ENCODE assay signal across 8 cellular contexts in the genomic region with DNA sequence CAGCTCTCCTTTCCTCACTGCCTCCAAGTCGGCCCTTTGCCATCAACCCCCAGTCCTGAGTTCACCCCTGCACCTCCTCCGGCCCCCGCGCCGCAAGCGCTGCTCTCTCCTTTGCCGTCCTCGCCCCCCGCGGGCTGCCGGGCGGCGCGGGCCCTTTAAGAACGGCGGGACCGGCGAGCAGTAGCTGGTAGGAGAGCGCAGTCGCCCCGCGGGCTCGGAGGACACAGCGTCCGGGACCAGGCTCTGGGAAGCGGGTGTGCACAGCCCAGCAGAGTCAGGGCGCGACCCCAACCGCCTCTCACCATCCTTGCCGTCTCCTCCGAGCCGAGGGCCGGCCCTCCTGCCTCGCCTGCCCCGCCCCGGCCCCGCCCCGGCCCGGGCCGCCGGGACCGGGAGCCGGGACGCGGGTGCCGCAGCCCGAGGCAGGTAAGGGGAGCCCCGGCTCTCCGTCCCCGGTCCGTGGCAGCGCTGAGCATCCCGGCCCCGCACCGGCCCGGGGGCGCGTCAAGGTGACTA. TPM values are rescaled to one million over a fixed set of nuclear protein-coding genes. Genes with fewer than 3 reads are reported as not detected.
DNase-seq lines count a peak whose midpoint lies in the region; ATAC-seq and TF ChIP-seq lines count a peak whose summit lies in the region.

A gene (plus strand): TSS at position 198 of the 516 bp plus-strand sequence. CDS start 914 bp downstream, outside the sequence.

- peak within 1 kb of the TSS; percentile 100 for H3K4me2 ChIP-seq in BLaER1

- no peaks in the 10 kb centered on the region for H3K36me3 Mint-ChIP-seq in IgD-negative memory B cell
- no peaks in the 10 kb centered on the region for H3K36me3 Mint-ChIP-seq in activated T-helper 17 cell treated with anti-CD3 and anti-CD28 coated beads, Interleukin-2, amount 50 U/mL, for 72 hours (ENCODE audit: low read depth)

- peaks cover 50% of the 10 kb centered on the region for H3K27me3 ChIP-seq in BLaER1
- H3K27me3 ChIP-seq in cardiac muscle cell, result peaks cover 49% of the 10 kb centered on the region
- peaks cover 0 to 10% (median 0%) of the 10 kb centered on the region in 3 donors for H3K27me3 ChIP-seq in psoas muscle (ENCODE audit: insufficient read depth in 3 of 3, low read length in 2 of 3)

- H3K27ac ChIP-seq in BLaER1 (no peak within 1 kb of the TSS), cardiac muscle cell (no peak within 1 kb of the TSS), psoas muscle (no peak within 1 kb of the TSS)

- intact Hi-C loops in psoas muscle (cut with DNase I), result loop anchor here (5.0 to 10.0 kb wide), 3 partner anchors 43 to 176 kb away; no protein-coding TSS in a partner anchor

- H3K36me3 ChIP-seq in BLaER1 (no peaks in the 10 kb centered on the region), cardiac muscle cell (no peaks in the 10 kb centered on the region), psoas muscle (ENCODE audit: insufficient read depth in 1 of 2, low read depth in 1 of 2) (no peaks in the 10 kb centered on the region)

- no peaks in the 10 kb centered on the region for H3K9me3 ChIP-seq in BLaER1
- H3K9me3 ChIP-seq in cardiac muscle cell (ENCODE audit: low read depth), result no peaks in the 10 kb centered on the region
- no peaks in the 10 kb centered on the region for H3K9me3 ChIP-seq in psoas muscle

- peak within 1 kb of the TSS; percentile 56 for H3K9ac ChIP-seq in BLaER1

- peak; percentile 66 for ATAC-seq in activated T-helper 17 cell treated with anti-CD3 and anti-CD28 coated beads, Interleukin-2, amount 50 U/mL, for 72 hours (replicated peaks)
- ATAC-seq in psoas muscle, result peak; percentile 44 to 70 (median 54)
- ATAC-seq in GM19023 (IDR thresholded peaks at IDR 0.05; ENCODE audit: unreplicated experiment), result no peak

- H3K4me3 Mint-ChIP-seq in IgD-negative memory B cell, result peak within 1 kb of the TSS in 3 of 4 donors; percentile 79 to 86 (median 85)
- peak within 1 kb of the TSS; percentile 55 for H3K4me3 Mint-ChIP-seq in activated T-helper 17 cell treated with anti-CD3 and anti-CD28 coated beads, Interleukin-2, amount 50 U/mL, for 72 hours

- H3K4me1 ChIP-seq in BLaER1 (peaks cover 29% of the 10 kb centered on the region), cardiac muscle cell (ENCODE audit: low read depth) (no peaks in the 10 kb centered on the region), psoas muscle (peaks cover 9% of the 10 kb centered on the region)

- H3K27me3 Mint-ChIP-seq in IgD-negative memory B cell, result peaks cover 38% of the 10 kb centered on the region
- peaks cover 27% of the 10 kb centered on the region for H3K27me3 Mint-ChIP-seq in activated T-helper 17 cell treated with anti-CD3 and anti-CD28 coated beads, Interleukin-2, amount 50 U/mL, for 72 hours

- TF ChIP-seq CTCF in cardiac muscle cell (IDR thresholded peaks at IDR 0.05; ENCODE audit: low read depth, low read length) (no peak), psoas muscle (IDR thresholded peaks at IDR 0.05) (no peak)

- no peaks in the 10 kb centered on the region for H3K9me3 Mint-ChIP-seq in IgD-negative memory B cell
- no peaks in the 10 kb centered on the region for H3K9me3 Mint-ChIP-seq in activated T-helper 17 cell treated with anti-CD3 and anti-CD28 coated beads, Interleukin-2, amount 50 U/mL, for 72 hours

- H3K27ac Mint-ChIP-seq in IgD-negative memory B cell, result no peak within 1 kb of the TSS
- no peak within 1 kb of the TSS for H3K27ac Mint-ChIP-seq in activated T-helper 17 cell treated with anti-CD3 and anti-CD28 coated beads, Interleukin-2, amount 50 U/mL, for 72 hours

- peak in 1 of 2 donors; percentile 50 for DNase-seq in cardiac muscle cell (ENCODE audit: low read depth in 1 of 2, low spot score in 1 of 2)
- peak in 1 of 2 donors; percentile 33 for DNase-seq in psoas muscle
- DNase-seq in CD1c-positive myeloid dendritic cell (ENCODE audit: extremely low spot score), result no peak
- DNase-seq in activated CD4-positive, CD25-positive, alpha-beta regulatory T cell treated with anti-CD3 and anti-CD28 coated beads, Interleukin-2, amount 50 U/mL, for 72 hours, result no peak

- H3K4me1 Mint-ChIP-seq in IgD-negative memory B cell, result peaks cover 0 to 12% (median 5%) of the 10 kb centered on the region in 3 donors
- H3K4me1 Mint-ChIP-seq in activated T-helper 17 cell treated with anti-CD3 and anti-CD28 coated beads, Interleukin-2, amount 50 U/mL, for 72 hours, result no peaks in the 10 kb centered on the region

- 0% methylated on average over 33 to 58 of the region's 58 CpGs for WGBS in psoas muscle, 3 donors

- H3K4me3 ChIP-seq in BLaER1, result peak within 1 kb of the TSS; percentile 71
- peak within 1 kb of the TSS; percentile 45 for H3K4me3 ChIP-seq in cardiac muscle cell
- peak within 1 kb of the TSS; percentile 77 for H3K4me3 ChIP-seq in psoas muscle

- H4K20me1 ChIP-seq in BLaER1, result peaks cover 24% of the 10 kb centered on the region

RNA-seq across cellular contexts. Expression of the gene that starts here (rescaled TPM):
- not detected for polyA plus RNA-seq in IgD-negative memory B cell
- not detected for total RNA-seq in activated T-helper 17 cell treated with anti-CD3 and anti-CD28 coated beads, Interleukin-2, amount 50 U/mL, for 72 hours
- total RNA-seq in cardiac muscle cell, result 1.9 and 3.2 TPM in 2 replicates
- polyA plus RNA-seq in cardiac muscle cell, result 2.4 and 5.6 TPM in 2 replicates
- under 1 TPM in 3 of 4 donors, not detected in 1; 0.12 to 0.38 (median 0.30) TPM for total RNA-seq in psoas muscle
- polyA plus RNA-seq in psoas muscle, result under 1 TPM; 0.03 to 0.22 (median 0.08) TPM

Comparison
In these comparisons a context has a peak if more than half of its experiments do, and no peak if none do; other contexts are left out.
1. Peak in ATAC-seq in activated T-helper 17 cell treated with anti-CD3 and anti-CD28 coated beads, Interleukin-2, amount 50 U/mL, for 72 hours; RNA of the gene not detected or under 1 TPM.
2. Peak in ATAC-seq and H3K4me3 ChIP-seq in psoas muscle; RNA of the gene not detected or under 1 TPM.